ENCODE assay signal across 2 cellular contexts in genomic region chr11:57397394-57397990, GRCh38.
TF ChIP-seq lines count a peak whose summit lies in the region.

No MANE protein-coding gene starts in this region.

TF ChIP-seq in GM12891, 5 proteins besides CTCF, POLR2A, EP300 and RAD21:
- TF ChIP-seq SPI1 (IDR thresholded peaks at IDR 0.05; ENCODE audit: low read depth, low read length) (0 out of 2 replicates have a peak, but pooled peaks have one; percentile 9), PAX5 (IDR thresholded peaks at IDR 0.05; ENCODE audit: insufficient read depth, low read length, severe bottlenecking) (no peak)

TF ChIP-seq in GM12878, 131 proteins besides CTCF, POLR2A, EP300 and RAD21:
- TF ChIP-seq RELB (IDR thresholded peaks at IDR 0.05; ENCODE audit: low read depth) (no peak), POLR2AphosphoS5 (IDR thresholded peaks at IDR 0.05; ENCODE audit: low read length) (0 out of 2 replicates have a peak, but pooled peaks have one; percentile 21)
